In the genomic region with DNA sequence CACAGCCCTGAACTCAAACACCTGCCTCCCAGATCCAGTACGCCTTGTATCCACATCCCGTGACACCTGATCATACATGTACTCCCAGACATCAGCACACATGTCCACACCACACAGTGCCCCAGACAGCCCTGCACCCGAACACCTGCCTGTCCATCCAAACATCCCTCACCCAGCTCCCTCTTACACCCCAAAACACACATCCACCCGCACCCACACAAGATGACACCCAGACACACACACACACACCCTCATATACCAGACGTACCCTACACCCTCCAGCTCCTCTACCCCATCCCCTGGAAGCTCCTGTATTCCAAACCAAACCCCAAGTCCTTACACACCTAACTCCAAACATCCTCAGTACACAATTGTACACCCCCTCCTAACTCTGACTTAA, we compare ENCODE assay signal across 8 cellular contexts. TPM values are rescaled to one million over a fixed set of nuclear protein-coding genes. Genes with fewer than 3 reads are reported as not detected.
DNase-seq lines count a peak whose midpoint lies in the region; ATAC-seq and TF ChIP-seq lines count a peak whose summit lies in the region.

No MANE protein-coding gene starts in this region.

- H3K36me3 ChIP-seq in HEK293 (ENCODE audit: control insufficient read depth in 2 of 2, insufficient read depth in 1 of 2, low read length in 2 of 2) (peaks cover 0 to 26% of the 10 kb centered on the region in 2 experiments; a peak in 1 of 3 replicates), skeletal muscle satellite cell (ENCODE audit: insufficient read depth, low read length) (peaks cover 5% of the 10 kb centered on the region)

- POLR2A ChIA-PET in HEK293 (lab: Yijun Ruan, JAX): interaction anchor here (0.6 to 2.6 kb wide), 6 partner anchors 9 to 37 kb away, joined by 3 to 18 read pairs (median 6); a partner anchor contains a TSS

- peaks cover 7 to 8% of the 10 kb centered on the region in 2 donors for H3K36me3 Mint-ChIP-seq in activated naive CD4-positive, alpha-beta T cell treated with anti-CD3 and anti-CD28 coated beads, Interleukin-2, amount 50 U/mL, for 72 hours

- H3K9ac ChIP-seq in skeletal muscle satellite cell (ENCODE audit: low read depth, low read length): peak overlapping the region; percentile 87

- TF ChIP-seq CTCF in HEK293 (tag by site-specific recombination; IDR thresholded peaks at IDR 0.05): no peak; the same call in 1 of the 2 replicates

- CTCF ChIA-PET in HEK293 (lab: Yijun Ruan, JAX): interaction anchor here (0.6 to 0.7 kb wide), 4 partner anchors 14 to 164 kb away, joined by 3 to 5 read pairs (median 4); no protein-coding TSS in a partner anchor

- no peaks in the 10 kb centered on the region for H3K9me3 Mint-ChIP-seq in activated naive CD4-positive, alpha-beta T cell treated with anti-CD3 and anti-CD28 coated beads, Interleukin-2, amount 50 U/mL, for 72 hours

- H3K4me1 ChIP-seq in HEK293 (ENCODE audit: control insufficient read depth, insufficient read depth, low read length) (peaks cover 9% of the 10 kb centered on the region), right cardiac atrium (ENCODE audit: control insufficient read depth, insufficient read depth, low read length) (peaks cover 5% of the 10 kb centered on the region), skeletal muscle satellite cell (ENCODE audit: control insufficient read depth, insufficient read depth, low read length) (peaks cover 32% of the 10 kb centered on the region)

- peak overlapping the region; percentile 67 for H3K4me3 ChIP-seq in HEK293 (ENCODE audit: low read depth, low read length)
- H3K4me3 ChIP-seq in right cardiac atrium (ENCODE audit: low read length): peak overlapping the region; percentile 80
- peak overlapping the region; percentile 76 for H3K4me3 ChIP-seq in skeletal muscle satellite cell (ENCODE audit: low read length)

- H3K9me3 ChIP-seq in HEK293 (ENCODE audit: control insufficient read depth, insufficient read depth, low read depth, low read length): no peaks in the 10 kb centered on the region
- no peaks in the 10 kb centered on the region for H3K9me3 ChIP-seq in right cardiac atrium (ENCODE audit: control insufficient read depth, low read length)
- no peaks in the 10 kb centered on the region for H3K9me3 ChIP-seq in skeletal muscle satellite cell (replicated peaks; ENCODE audit: low read length)

- H3K27me3 ChIP-seq in right cardiac atrium (ENCODE audit: control insufficient read depth, insufficient read depth) (no peaks in the 10 kb centered on the region), skeletal muscle satellite cell (ENCODE audit: control insufficient read depth, insufficient read depth, low read length) (no peaks in the 10 kb centered on the region)

- peak overlapping the region; percentile 94 for H3K4me2 ChIP-seq in skeletal muscle satellite cell (ENCODE audit: low read length)

- WGBS in right cardiac atrium: 73% methylated on average over 5 of the region's 5 CpGs

- no peak for ATAC-seq in activated naive CD4-positive, alpha-beta T cell treated with anti-CD3 and anti-CD28 coated beads, Interleukin-2, amount 50 U/mL, for 72 hours
- ATAC-seq in right cardiac atrium (peak; percentile 1), GM18868 (IDR thresholded peaks at IDR 0.05; ENCODE audit: unreplicated experiment) (no peak), HG02588 (IDR thresholded peaks at IDR 0.05; ENCODE audit: unreplicated experiment) (no peak)

- intact Hi-C loops in right cardiac atrium (cut with DNase I): no loop called here

- H3K27ac ChIP-seq in HEK293 (ENCODE audit: extremely low read depth, low read depth, low read length) (peak overlapping the region; percentile 76; the same call in 1 of the 2 replicates), right cardiac atrium (ENCODE audit: low read length) (no peak overlapping the region)

- H3K27ac Mint-ChIP-seq in activated naive CD4-positive, alpha-beta T cell treated with anti-CD3 and anti-CD28 coated beads, Interleukin-2, amount 50 U/mL, for 72 hours: peak overlapping the region; percentile 18 to 42

- no peak for DNase-seq in activated naive CD4-positive, alpha-beta T cell treated with anti-CD3 and anti-CD28 coated beads, Interleukin-2, amount 50 U/mL, for 72 hours (ENCODE audit: low spot score in 2 of 2)
- no peak for DNase-seq in right cardiac atrium
- DNase-seq in stimulated activated CD8-positive, alpha-beta memory T cell treated with anti-CD3 and anti-CD28 coated beads, Interleukin-4, amount 100 ng/mL, for 48 hours: no peak
- DNase-seq in SW 1271 (lab: John Stamatoyannopoulos, UW): no peak

TF ChIP-seq in HEK293, 187 proteins besides CTCF, POLR2A, EP300 and RAD21 (continues in another document):
- TF ChIP-seq, protein P1, sequence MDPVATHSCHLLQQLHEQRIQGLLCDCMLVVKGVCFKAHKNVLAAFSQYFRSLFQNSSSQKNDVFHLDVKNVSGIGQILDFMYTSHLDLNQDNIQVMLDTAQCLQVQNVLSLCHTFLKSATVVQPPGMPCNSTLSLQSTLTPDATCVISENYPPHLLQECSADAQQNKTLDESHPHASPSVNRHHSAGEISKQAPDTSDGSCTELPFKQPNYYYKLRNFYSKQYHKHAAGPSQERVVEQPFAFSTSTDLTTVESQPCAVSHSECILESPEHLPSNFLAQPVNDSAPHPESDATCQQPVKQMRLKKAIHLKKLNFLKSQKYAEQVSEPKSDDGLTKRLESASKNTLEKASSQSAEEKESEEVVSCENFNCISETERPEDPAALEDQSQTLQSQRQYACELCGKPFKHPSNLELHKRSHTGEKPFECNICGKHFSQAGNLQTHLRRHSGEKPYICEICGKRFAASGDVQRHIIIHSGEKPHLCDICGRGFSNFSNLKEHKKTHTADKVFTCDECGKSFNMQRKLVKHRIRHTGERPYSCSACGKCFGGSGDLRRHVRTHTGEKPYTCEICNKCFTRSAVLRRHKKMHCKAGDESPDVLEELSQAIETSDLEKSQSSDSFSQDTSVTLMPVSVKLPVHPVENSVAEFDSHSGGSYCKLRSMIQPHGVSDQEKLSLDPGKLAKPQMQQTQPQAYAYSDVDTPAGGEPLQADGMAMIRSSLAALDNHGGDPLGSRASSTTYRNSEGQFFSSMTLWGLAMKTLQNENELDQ (tag by site-specific recombination; IDR thresholded peaks at IDR 0.05; ENCODE audit: low read depth): no peak
- TF ChIP-seq ZNF549 (tag by site-specific recombination; IDR thresholded peaks at IDR 0.05) (no peak), ZSCAN23 (tag by site-specific recombination; IDR thresholded peaks at IDR 0.05) (0 out of 2 replicates have a peak, but pooled peaks have one; percentile 21), ZNF416 (tag by site-specific recombination; IDR thresholded peaks at IDR 0.05) (no peak), ZNF138 (tag by site-specific recombination; IDR thresholded peaks at IDR 0.05; ENCODE audit: borderline replicate concordance) (no peak), YY2 (tag by site-specific recombination; IDR thresholded peaks at IDR 0.05) (peak; percentile 58; the same call in 1 of the 2 replicates), IKZF3 (tag by site-specific recombination; IDR thresholded peaks at IDR 0.05) (no peak)
- TF ChIP-seq, protein P2, sequence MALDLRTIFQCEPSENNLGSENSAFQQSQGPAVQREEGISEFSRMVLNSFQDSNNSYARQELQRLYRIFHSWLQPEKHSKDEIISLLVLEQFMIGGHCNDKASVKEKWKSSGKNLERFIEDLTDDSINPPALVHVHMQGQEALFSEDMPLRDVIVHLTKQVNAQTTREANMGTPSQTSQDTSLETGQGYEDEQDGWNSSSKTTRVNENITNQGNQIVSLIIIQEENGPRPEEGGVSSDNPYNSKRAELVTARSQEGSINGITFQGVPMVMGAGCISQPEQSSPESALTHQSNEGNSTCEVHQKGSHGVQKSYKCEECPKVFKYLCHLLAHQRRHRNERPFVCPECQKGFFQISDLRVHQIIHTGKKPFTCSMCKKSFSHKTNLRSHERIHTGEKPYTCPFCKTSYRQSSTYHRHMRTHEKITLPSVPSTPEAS (tag by site-specific recombination; IDR thresholded peaks at IDR 0.05): no peak
- TF ChIP-seq, protein P3, sequence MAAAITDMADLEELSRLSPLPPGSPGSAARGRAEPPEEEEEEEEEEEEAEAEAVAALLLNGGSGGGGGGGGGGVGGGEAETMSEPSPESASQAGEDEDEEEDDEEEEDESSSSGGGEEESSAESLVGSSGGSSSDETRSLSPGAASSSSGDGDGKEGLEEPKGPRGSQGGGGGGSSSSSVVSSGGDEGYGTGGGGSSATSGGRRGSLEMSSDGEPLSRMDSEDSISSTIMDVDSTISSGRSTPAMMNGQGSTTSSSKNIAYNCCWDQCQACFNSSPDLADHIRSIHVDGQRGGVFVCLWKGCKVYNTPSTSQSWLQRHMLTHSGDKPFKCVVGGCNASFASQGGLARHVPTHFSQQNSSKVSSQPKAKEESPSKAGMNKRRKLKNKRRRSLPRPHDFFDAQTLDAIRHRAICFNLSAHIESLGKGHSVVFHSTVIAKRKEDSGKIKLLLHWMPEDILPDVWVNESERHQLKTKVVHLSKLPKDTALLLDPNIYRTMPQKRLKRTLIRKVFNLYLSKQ (tag by site-specific recombination; IDR thresholded peaks at IDR 0.05; ENCODE audit: borderline replicate concordance): 0 out of 2 replicates have a peak, but pooled peaks have one; percentile 50

RNA-seq across cellular contexts. Expression of a gene that starts 0.7 kb away (rescaled TPM):
- total RNA-seq in activated naive CD4-positive, alpha-beta T cell treated with anti-CD3 and anti-CD28 coated beads, Interleukin-2, amount 50 U/mL, for 72 hours: 10 to 100 TPM; 23.8 to 45.1 TPM
- total RNA-seq in right cardiac atrium: 10 to 100 TPM; 20.1 to 24.9 (median 21.0) TPM
- polyA plus RNA-seq in right cardiac atrium: 22.1 TPM
- total RNA-seq in skeletal muscle satellite cell (2012; rRNA removed): 23.1 and 23.8 TPM in 2 replicates

RNA-seq across cellular contexts. Expression of a gene that starts 19.3 kb away (rescaled TPM):
- 10 to 100 TPM; 34.8 to 58.0 TPM for total RNA-seq in activated naive CD4-positive, alpha-beta T cell treated with anti-CD3 and anti-CD28 coated beads, Interleukin-2, amount 50 U/mL, for 72 hours
- total RNA-seq in right cardiac atrium: 10 to 100 TPM in 3 of 4 donors, 1 to 10 TPM in 1; 9.6 to 15.5 (median 15.1) TPM
- 13.4 TPM for polyA plus RNA-seq in right cardiac atrium
- total RNA-seq in skeletal muscle satellite cell (2012; rRNA removed): 22.6 and 23.6 TPM in 2 replicates

RNA-seq across cellular contexts. Expression of a gene that starts 23.3 kb away (rescaled TPM):
- 10 to 100 TPM; 47.5 to 92.3 TPM for total RNA-seq in activated naive CD4-positive, alpha-beta T cell treated with anti-CD3 and anti-CD28 coated beads, Interleukin-2, amount 50 U/mL, for 72 hours
- total RNA-seq in right cardiac atrium: 10 to 100 TPM; 42.0 to 51.3 (median 46.3) TPM
- polyA plus RNA-seq in right cardiac atrium: 38.4 TPM
- 47.9 and 57.0 TPM in 2 replicates for total RNA-seq in skeletal muscle satellite cell (2012; rRNA removed)

RNA-seq across cellular contexts. Expression of a gene that starts 23.9 kb away (rescaled TPM):
- 100 to 1,000 TPM; 125 to 265 TPM for total RNA-seq in activated naive CD4-positive, alpha-beta T cell treated with anti-CD3 and anti-CD28 coated beads, Interleukin-2, amount 50 U/mL, for 72 hours
- 100 to 1,000 TPM in 1 of 4 donors, 10 to 100 TPM in 3; 63.8 to 104 (median 73.0) TPM for total RNA-seq in right cardiac atrium
- 51.1 TPM for polyA plus RNA-seq in right cardiac atrium
- 223 and 269 TPM in 2 replicates for total RNA-seq in skeletal muscle satellite cell (2012; rRNA removed)

RNA-seq across cellular contexts. Expression of a gene that starts 37.5 kb away (rescaled TPM):
- 10 to 100 TPM; 24.3 to 37.0 TPM for total RNA-seq in activated naive CD4-positive, alpha-beta T cell treated with anti-CD3 and anti-CD28 coated beads, Interleukin-2, amount 50 U/mL, for 72 hours
- 10 to 100 TPM in 3 of 4 donors, 1 to 10 TPM in 1; 9.2 to 12.0 (median 11.7) TPM for total RNA-seq in right cardiac atrium
- 6.4 TPM for polyA plus RNA-seq in right cardiac atrium
- 15.2 and 18.6 TPM in 2 replicates for total RNA-seq in skeletal muscle satellite cell (2012; rRNA removed)

Comparison
In these comparisons a context has a peak if more than half of its experiments do, and no peak if none do; other contexts are left out.
1. ATAC-seq: peak in right cardiac atrium (2 of 2); none in activated naive CD4-positive, alpha-beta T cell treated with anti-CD3 and anti-CD28 coated beads, Interleukin-2, amount 50 U/mL, for 72 hours (0 of 2), GM18868 (single experiment) and HG02588 (single experiment).
2. Peak in every context shown above with its lines, with median percentiles within 50 percentile points of each other: H3K4me3 ChIP-seq.